In genomic region chr6:165852676-165853075, GRCh38 we compare ENCODE assay signal across 24 cellular contexts.
DNase-seq lines count a peak whose midpoint lies in the region; ATAC-seq and TF ChIP-seq lines count a peak whose summit lies in the region.
"Had no signal": no experiment of that assay in that cellular context is flagged by ENCODE, and none has a peak within 500 bp of the region (broad histone marks: within the 10 kb centered on the region; RNA-seq: fewer than 3 reads in every experiment).

No MANE protein-coding gene starts in this region.

- peaks cover 0 to 33% (median 16%) of the 10 kb centered on the region in 4 donors for H3K27me3 ChIP-seq in esophagus muscularis mucosa
- peaks cover 48% of the 10 kb centered on the region for H3K27me3 ChIP-seq in lower lobe of right lung (ENCODE audit: low read depth)
- no peaks in the 10 kb centered on the region for H3K27me3 ChIP-seq in thyroid gland
- H3K27me3 ChIP-seq: BE2C had no signal

- H3K4me3 ChIP-seq in esophagus muscularis mucosa (no peak overlapping the region), lower lobe of right lung (no peak overlapping the region), thyroid gland (replicated peaks in 1 of 3) (no peak overlapping the region)
- H3K4me3 ChIP-seq: BLaER1 had no signal

- H3K4me1 ChIP-seq in esophagus muscularis mucosa, result peaks cover 8 to 22% (median 17%) of the 10 kb centered on the region in 4 donors
- H3K4me1 ChIP-seq in lower lobe of right lung, result peaks cover 5% of the 10 kb centered on the region
- H3K4me1 ChIP-seq in thyroid gland, result peaks cover 0 to 6% of the 10 kb centered on the region in 2 donors
- H3K4me1 ChIP-seq: BE2C, BLaER1 had no signal

- no peak for TF ChIP-seq EP300 in esophagus muscularis mucosa (IDR thresholded peaks at IDR 0.05)

- WGBS in esophagus muscularis mucosa, result 85% methylated on average over 10 of the region's 10 CpGs
- 91 to 94% methylated on average over 10 of the region's 10 CpGs for WGBS in thyroid gland, 2 donors

- no peaks in the 10 kb centered on the region for H3K4me1 Mint-ChIP-seq in osteocyte (ENCODE audit: unreplicated experiment)
- H3K4me1 Mint-ChIP-seq: CD14-positive monocyte had no signal

- no peak overlapping the region for H3K4me3 Mint-ChIP-seq in osteocyte (ENCODE audit: unreplicated experiment)
- H3K4me3 Mint-ChIP-seq: CD4-positive, alpha-beta memory T cell; CD4-positive, CD25-positive, alpha-beta regulatory T cell; CD8-positive, alpha-beta memory T cell had no signal

- in situ Hi-C loops in GM13976 (cut with MboI; ENCODE audit: low sequenced_read_pairs, unreplicated experiment), result loop anchor here (25.0 kb wide), 1 partner anchor 415 kb away; no protein-coding TSS in a partner anchor

- H3K27me3 Mint-ChIP-seq in osteocyte (ENCODE audit: unreplicated experiment), result peaks cover 15% of the 10 kb centered on the region

- no peaks in the 10 kb centered on the region for H3K36me3 Mint-ChIP-seq in osteocyte (ENCODE audit: unreplicated experiment)
- H3K36me3 Mint-ChIP-seq: CD14-positive monocyte; CD4-positive, alpha-beta memory T cell; CD4-positive, CD25-positive, alpha-beta regulatory T cell; CD8-positive, alpha-beta memory T cell had no signal

- H3K9me3 ChIP-seq in esophagus muscularis mucosa (no peaks in the 10 kb centered on the region), lower lobe of right lung (no peaks in the 10 kb centered on the region), thyroid gland (no peaks in the 10 kb centered on the region)
- H3K9me3 ChIP-seq: BE2C, BLaER1 had no signal

- TF ChIP-seq POLR2A in esophagus muscularis mucosa (IDR thresholded peaks at IDR 0.05; ENCODE audit: low read depth) (no peak), thyroid gland (IDR thresholded peaks at IDR 0.05) (no peak)

- H3K27ac Mint-ChIP-seq in osteocyte (ENCODE audit: unreplicated experiment), result no peak overlapping the region
- H3K27ac Mint-ChIP-seq: CD14-positive monocyte; CD4-positive, alpha-beta memory T cell; CD4-positive, CD25-positive, alpha-beta regulatory T cell; CD8-positive, alpha-beta memory T cell had no signal

- TF ChIP-seq CTCF in GM13976 (IDR thresholded peaks at IDR 0.05; ENCODE audit: borderline replicate concordance, control extremely low read depth, extremely low read depth, insufficient read depth, missing control alignments) (no peak), esophagus muscularis mucosa (IDR thresholded peaks at IDR 0.05) (no peak), osteocyte (IDR thresholded peaks at IDR 0.05) (no peak), lower lobe of right lung (IDR thresholded peaks at IDR 0.05) (no peak), thyroid gland (IDR thresholded peaks at IDR 0.05) (no peak)

- ATAC-seq in lower lobe of right lung, result no peak

- H3K36me3 ChIP-seq in esophagus muscularis mucosa (no peaks in the 10 kb centered on the region), lower lobe of right lung (no peaks in the 10 kb centered on the region), thyroid gland (no peaks in the 10 kb centered on the region)
- H3K36me3 ChIP-seq: BE2C, BLaER1 had no signal

- peak; percentile 6 for DNase-seq in GM13976 (ENCODE audit: low spot score)
- DNase-seq in esophagus muscularis mucosa (ENCODE audit: extremely low spot score), result peak; percentile 81
- DNase-seq in osteocyte (ENCODE audit: extremely low spot score, unreplicated experiment), result peak; percentile 49
- DNase-seq in activated CD4-positive, alpha-beta T cell treated with anti-CD3 and anti-CD28 coated beads, Interleukin-2, amount 50 U/mL, for 4 hours, result no peak
- no peak for DNase-seq in lower lobe of right lung
- DNase-seq in thyroid gland, result no peak
- DNase-seq in T-helper 9 cell, result no peak
- DNase-seq: 8988T; ACHN; BE2C; C1 segment of cervical spinal cord; CD4-positive, alpha-beta memory T cell; CD4-positive, CD25-positive, alpha-beta regulatory T cell; CD8-positive, alpha-beta memory T cell; COR-L47; DMS 273 treated with DMSO at 0.1 percent for 48 hours; DMS153; DMS53; DMS79; DND-41; EL; GF-D8 had no signal

- H3K9me3 Mint-ChIP-seq in osteocyte (ENCODE audit: unreplicated experiment), result no peaks in the 10 kb centered on the region
- H3K9me3 Mint-ChIP-seq: CD8-positive, alpha-beta memory T cell had no signal

- H3K27ac ChIP-seq in esophagus muscularis mucosa (replicated peaks in 1 of 4), result no peak overlapping the region
- H3K27ac ChIP-seq in lower lobe of right lung, result no peak overlapping the region
- no peak overlapping the region for H3K27ac ChIP-seq in thyroid gland
- H3K27ac ChIP-seq: BLaER1 had no signal

- intact Hi-C loops in esophagus muscularis mucosa (cut with DNase I), result loop anchor here (5.0 kb wide), 1 partner anchor 410 kb away; no protein-coding TSS in a partner anchor
- intact Hi-C loops in lower lobe of right lung (cut with DNase I), result no loop called here
- intact Hi-C loops in thyroid gland (cut with DNase I), result loop anchor here (5.0 kb wide), 2 partner anchors 120 to 415 kb away; no protein-coding TSS in a partner anchor

Comparison
In these comparisons a context has a peak if more than half of its experiments do, and no peak if none do; other contexts are left out.
1. DNase-seq: peak in GM13976 (single experiment), esophagus muscularis mucosa (single experiment) and osteocyte (single experiment); none in activated CD4-positive, alpha-beta T cell treated with anti-CD3 and anti-CD28 coated beads, Interleukin-2, amount 50 U/mL, for 4 hours (0 of 2), lower lobe of right lung (single experiment), thyroid gland (0 of 2) and T-helper 9 cell (single experiment).